In the genomic region with DNA sequence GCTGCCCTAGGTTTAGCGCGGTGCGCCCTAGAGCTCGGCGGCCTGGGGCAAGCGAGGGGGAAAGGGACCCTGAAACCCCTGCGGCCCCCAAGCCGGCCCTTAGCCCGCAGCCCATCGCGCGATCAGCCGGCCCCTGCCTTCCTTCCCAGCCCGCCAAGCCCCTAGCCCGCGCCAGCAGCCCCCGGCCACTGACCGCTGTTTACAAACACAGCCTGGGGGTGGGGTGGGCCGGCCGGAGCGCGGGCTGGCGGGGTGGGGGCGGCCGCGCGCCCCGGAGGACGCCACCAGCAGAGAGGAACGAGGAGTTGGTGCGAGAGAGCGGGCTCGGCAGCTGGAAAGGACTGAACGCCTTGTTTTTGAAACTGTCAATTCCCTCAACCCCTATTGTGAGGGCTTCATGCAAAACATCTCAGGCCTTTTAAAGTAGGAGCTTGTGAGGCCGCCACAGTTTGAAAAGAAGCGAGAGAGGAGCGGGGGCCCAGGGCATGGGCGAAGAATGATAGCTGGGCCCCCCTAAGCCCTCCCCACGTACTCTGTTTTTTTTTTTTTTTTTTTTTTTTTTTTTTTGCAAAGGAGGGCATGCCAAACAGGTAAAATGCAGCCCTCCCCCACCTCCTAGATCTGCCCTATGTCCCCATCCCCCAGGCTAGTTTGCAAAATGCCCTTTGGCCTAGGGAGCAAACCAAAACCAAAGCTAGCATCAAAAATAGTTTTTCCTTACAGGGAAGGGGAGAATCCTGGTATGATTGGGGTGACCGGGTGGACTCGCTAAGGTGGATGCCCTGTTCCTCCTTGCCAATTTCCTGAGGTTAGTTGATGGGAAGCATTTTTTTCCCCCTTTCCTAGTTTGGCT, we compare ENCODE assay signal across 10 cellular contexts. TPM values are rescaled to one million over a fixed set of nuclear protein-coding genes. Genes with fewer than 3 reads are reported as not detected.
DNase-seq lines count a peak whose midpoint lies in the region; ATAC-seq and TF ChIP-seq lines count a peak whose summit lies in the region.
"Had no signal": no experiment of that assay in that cellular context is flagged by ENCODE, and none has a peak within 500 bp of the region (broad histone marks: within the 10 kb centered on the region; RNA-seq: fewer than 3 reads in every experiment).

No MANE protein-coding gene starts in this region.

- no peak for TF ChIP-seq POLR2A in sigmoid colon (IDR thresholded peaks at IDR 0.05)

- TF ChIP-seq EP300 in sigmoid colon (IDR thresholded peaks at IDR 0.05), result no peak

- H3K4me1 ChIP-seq in iPS-18a (ENCODE audit: control insufficient read depth, low read depth, low read length) (peaks cover 80% of the 10 kb centered on the region), sigmoid colon (peaks cover 0 to 45% (median 14%) of the 10 kb centered on the region in 4 donors)

- H3K36me3 ChIP-seq in iPS-18a (ENCODE audit: control insufficient read depth, low read depth, low read length), result no peaks in the 10 kb centered on the region
- no peaks in the 10 kb centered on the region for H3K36me3 ChIP-seq in sigmoid colon

- ATAC-seq in HG03378 (IDR thresholded peaks at IDR 0.05; ENCODE audit: unreplicated experiment) (no peak), GM18868 (IDR thresholded peaks at IDR 0.05; ENCODE audit: unreplicated experiment) (no peak), HG03045 (IDR thresholded peaks at IDR 0.05; ENCODE audit: unreplicated experiment) (no peak)

- TF ChIP-seq CTCF in sigmoid colon (IDR thresholded peaks at IDR 0.05), result no peak

- no peaks in the 10 kb centered on the region for H3K9me3 ChIP-seq in iPS-18a (ENCODE audit: control insufficient read depth, low read depth, low read length)
- H3K9me3 ChIP-seq in sigmoid colon, result no peaks in the 10 kb centered on the region

- DNase-seq in ELF-1 (ENCODE audit: low read depth, low spot score) (peak; percentile 88), sigmoid colon (no peak), NCI-H187 treated with DMSO at 0.1 percent for 48 hours (lab: John Stamatoyannopoulos, UW) (no peak)
- DNase-seq: NCI-H1048; stimulated activated CD4-positive, alpha-beta T cell treated with anti-CD3 and anti-CD28 coated beads, Interleukin-2, amount 100 ng/mL, for 48 hours had no signal

- 25 to 43% methylated on average over 41 of the region's 41 CpGs for WGBS in sigmoid colon, 2 donors

- H3K27ac ChIP-seq in cingulate gyrus (ENCODE audit: low read depth, low read length), result peak overlapping the region; percentile 77
- H3K27ac ChIP-seq in iPS-18a (ENCODE audit: low read length), result peak overlapping the region; percentile 81
- H3K27ac ChIP-seq in sigmoid colon, result peak overlapping the region; percentile 1 to 69 (median 64)

- H3K4me3 ChIP-seq in iPS-18a (ENCODE audit: low read length) (peak overlapping the region; percentile 57), sigmoid colon (peak overlapping the region; percentile 33 to 58 (median 53))

- H3K27me3 ChIP-seq in iPS-18a (ENCODE audit: control insufficient read depth, insufficient read depth, low read length) (peaks cover 42% of the 10 kb centered on the region), sigmoid colon (no peaks in the 10 kb centered on the region)

- intact Hi-C loops in sigmoid colon (cut with DNase I), result loop anchor here (10.0 kb wide), 1 partner anchor 1204 kb away; a partner anchor contains a TSS

- peak overlapping the region; percentile 88 for H3K9ac ChIP-seq in iPS-18a (ENCODE audit: low read length)

RNA-seq across cellular contexts. Expression of a gene that starts 15.0 kb away (rescaled TPM):
- total RNA-seq in sigmoid colon, result 1 to 10 TPM in 3 of 4 donors, under 1 TPM in 1; 0.82 to 4.2 (median 3.4) TPM
- polyA plus RNA-seq in sigmoid colon, result under 1 TPM in 1 of 3 donors, not detected in 2; 0.10 TPM

RNA-seq across cellular contexts. Expression of a gene that starts 23.6 kb away (rescaled TPM):
- total RNA-seq in sigmoid colon, result 10 to 100 TPM; 36.0 to 53.7 (median 45.1) TPM
- polyA plus RNA-seq in sigmoid colon, result 10 to 100 TPM in 2 of 3 donors, 1 to 10 TPM in 1; 8.6 to 16.1 (median 10.2) TPM
